In the genomic region with DNA sequence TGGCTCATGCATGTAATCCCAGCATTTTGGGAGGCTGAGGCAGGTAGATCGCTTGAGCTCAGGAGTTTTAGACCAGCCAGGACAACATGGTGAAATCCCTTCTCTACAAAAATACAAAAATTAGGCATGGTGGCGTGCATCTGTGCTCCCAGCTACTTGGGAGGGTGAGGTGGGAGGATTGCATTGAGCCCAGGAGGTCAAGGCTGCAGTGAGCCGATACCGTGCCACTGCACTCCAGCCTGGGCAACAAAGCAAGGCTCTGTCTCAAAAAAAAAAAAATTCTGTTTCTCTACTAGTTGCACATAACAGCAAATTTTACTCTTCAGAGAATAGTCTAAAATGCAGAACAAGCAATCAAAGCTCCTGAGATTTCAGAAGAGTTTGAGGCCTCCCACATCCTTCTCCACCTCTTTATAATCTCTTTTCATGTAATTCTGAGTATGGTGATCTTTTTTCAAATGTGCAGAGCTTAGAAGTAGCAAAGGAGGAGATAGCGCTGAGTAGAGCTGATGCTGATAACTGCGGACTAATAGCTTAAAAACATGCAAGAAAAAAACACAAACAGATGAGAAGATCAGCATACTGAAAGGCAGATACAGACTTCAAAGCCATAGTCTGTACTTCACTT, we compare ENCODE assay signal across 23 cellular contexts. TPM values are rescaled to one million over a fixed set of nuclear protein-coding genes. Genes with fewer than 3 reads are reported as not detected.
"Had no signal": no experiment of that assay in that cellular context is flagged by ENCODE, and none has a peak within 500 bp of the region (broad histone marks: within the 10 kb centered on the region; RNA-seq: fewer than 3 reads in every experiment).

No MANE protein-coding gene starts in this region.

- H3K9me3 Mint-ChIP-seq: activated T-cell treated with anti-CD3 and anti-CD28 coated beads, Interleukin-2, amount 50 U/mL, for 24 hours; activated T-helper 17 cell treated with anti-CD3 and anti-CD28 coated beads, Interleukin-2, amount 50 U/mL, for 72 hours; dendritic cell treated with granulocyte-macrophage colony-stimulating factor and Interleukin-4, amounts not matched to agents 40 ng/mL and 50 ng/mL, for 4 days; stimulated activated memory B cell treated with anti-CD40 and anti-IgM and Interleukin-4, amounts not matched to agents 10 μg/mL and 1 μg/mL and 100 μg/mL, for 72 hours had no signal

- H3K27ac ChIP-seq: foreskin keratinocyte, lower lobe of right lung, neutrophil, parathyroid adenoma, sigmoid colon, stomach had no signal

- DNase-seq: activated CD4-positive, alpha-beta T cell treated with anti-CD3 and anti-CD28 coated beads, Interleukin-2, amount 50 U/mL, for 1 hour; activated CD8-positive, alpha-beta memory T cell treated with anti-CD3 and anti-CD28 coated beads for 24 hours; activated CD8-positive, alpha-beta memory T cell treated with anti-CD3 and anti-CD28 coated beads, Interleukin-2, amount 50 U/mL, for 4 hours; activated T-cell treated with anti-CD3 and anti-CD28 coated beads, Interleukin-2, amount 50 U/mL, for 24 hours; aorta; effector CD8-positive, alpha-beta T cell; foreskin keratinocyte; kidney; lower lobe of right lung; sigmoid colon; stimulated activated CD4-positive, alpha-beta T cell treated with anti-CD3 and anti-CD28 coated beads, Interleukin-15, amount 100 ng/mL, for 24 hours; stomach; uterus had no signal

- H3K9me3 ChIP-seq: lower lobe of right lung, neutrophil, sigmoid colon, stomach, uterus had no signal

- H3K4me3 Mint-ChIP-seq: activated T-cell treated with anti-CD3 and anti-CD28 coated beads, Interleukin-2, amount 50 U/mL, for 24 hours; activated T-helper 17 cell treated with anti-CD3 and anti-CD28 coated beads, Interleukin-2, amount 50 U/mL, for 72 hours; brain; dendritic cell treated with granulocyte-macrophage colony-stimulating factor and Interleukin-4, amounts not matched to agents 40 ng/mL and 50 ng/mL, for 4 days; nephron; stimulated activated memory B cell treated with anti-CD40 and anti-IgM and Interleukin-4, amounts not matched to agents 10 μg/mL and 1 μg/mL and 100 μg/mL, for 72 hours; T-helper 2 cell treated with Interferon-gamma antibody and Interleukin-4, amounts not matched to agents 5 μg/mL and 100 μg/mL, for 36 hours had no signal

- H3K27me3 Mint-ChIP-seq: activated T-cell treated with anti-CD3 and anti-CD28 coated beads, Interleukin-2, amount 50 U/mL, for 24 hours; activated T-helper 17 cell treated with anti-CD3 and anti-CD28 coated beads, Interleukin-2, amount 50 U/mL, for 72 hours; brain; dendritic cell treated with granulocyte-macrophage colony-stimulating factor and Interleukin-4, amounts not matched to agents 40 ng/mL and 50 ng/mL, for 4 days; stimulated activated memory B cell treated with anti-CD40 and anti-IgM and Interleukin-4, amounts not matched to agents 10 μg/mL and 1 μg/mL and 100 μg/mL, for 72 hours had no signal

- H3K27me3 ChIP-seq: foreskin keratinocyte, neutrophil, sigmoid colon, stomach, uterus had no signal

- H3K27ac Mint-ChIP-seq: activated T-cell treated with anti-CD3 and anti-CD28 coated beads, Interleukin-2, amount 50 U/mL, for 24 hours; activated T-helper 17 cell treated with anti-CD3 and anti-CD28 coated beads, Interleukin-2, amount 50 U/mL, for 72 hours; dendritic cell treated with granulocyte-macrophage colony-stimulating factor and Interleukin-4, amounts not matched to agents 40 ng/mL and 50 ng/mL, for 4 days; nephron; stimulated activated memory B cell treated with anti-CD40 and anti-IgM and Interleukin-4, amounts not matched to agents 10 μg/mL and 1 μg/mL and 100 μg/mL, for 72 hours; T-helper 2 cell treated with Interferon-gamma antibody and Interleukin-4, amounts not matched to agents 5 μg/mL and 100 μg/mL, for 36 hours had no signal

- ATAC-seq: activated CD4-positive, CD25-positive, alpha-beta regulatory T cell treated with anti-CD3 and anti-CD28 coated beads, Interleukin-2, amount 50 U/mL, for 24 hours; activated T-helper 17 cell treated with anti-CD3 and anti-CD28 coated beads, Interleukin-2, amount 50 U/mL, for 72 hours; foreskin keratinocyte; lower lobe of right lung; stimulated activated memory B cell treated with anti-CD40 and anti-IgM and Interleukin-4, amounts not matched to agents 10 μg/mL and 1 μg/mL and 100 μg/mL, for 72 hours had no signal

RNA-seq across cellular contexts. Expression of a gene that starts 23.3 kb away (rescaled TPM):
- total RNA-seq: activated T-helper 17 cell treated with anti-CD3 and anti-CD28 coated beads, Interleukin-2, amount 50 U/mL, for 72 hours; pulmonary artery endothelial cell had no signal
